Comparison of ENCODE assay signal across 25 cellular contexts in the genomic region with DNA sequence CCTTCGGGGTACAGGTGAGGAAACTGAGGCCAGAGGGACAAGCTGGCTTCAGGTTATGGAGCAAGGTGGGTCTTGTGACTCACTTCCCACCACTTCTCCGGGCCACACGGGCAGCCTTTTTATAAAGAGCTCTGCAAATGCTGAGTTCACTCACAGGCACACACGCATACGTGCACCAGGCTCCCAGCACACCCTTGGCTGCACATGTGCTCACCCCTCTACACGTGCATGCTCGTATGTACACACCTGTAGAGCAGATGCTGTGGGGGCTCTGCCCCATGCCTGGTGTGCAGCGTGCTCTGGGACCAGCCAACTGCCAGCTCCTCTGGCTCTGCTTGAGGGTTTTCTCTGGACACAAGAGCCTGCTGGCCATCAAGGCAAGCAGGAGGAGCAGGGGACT. TPM values are rescaled to one million over a fixed set of nuclear protein-coding genes. Genes with fewer than 3 reads are reported as not detected.
DNase-seq lines count a peak whose midpoint lies in the region; TF ChIP-seq lines count a peak whose summit lies in the region.
"Had no signal": no experiment of that assay in that cellular context is flagged by ENCODE, and none has a peak within 500 bp of the region (broad histone marks: within the 10 kb centered on the region; RNA-seq: fewer than 3 reads in every experiment).

No MANE protein-coding gene starts in this region.

- H3K4me1 ChIP-seq in neural progenitor cell (peaks cover 24% of the 10 kb centered on the region), mesendoderm (ENCODE audit: control insufficient read depth, low read depth, low read length) (peaks cover 14% of the 10 kb centered on the region)
- H3K4me1 ChIP-seq: A549 had no signal

- H3K4ac ChIP-seq in mesendoderm (ENCODE audit: low read depth, low read length), result no peak overlapping the region

- H3K9me3 Mint-ChIP-seq in neural progenitor cell, result no peaks in the 10 kb centered on the region
- H3K9me3 Mint-ChIP-seq in activated naive CD4-positive, alpha-beta T cell treated with anti-CD3 and anti-CD28 coated beads, Interleukin-2, amount 10 ng/mL, durations not matched to agents 7 days and 5 days, result no peaks in the 10 kb centered on the region
- H3K9me3 Mint-ChIP-seq: CD4-positive, CD25-positive, alpha-beta regulatory T cell; CD8-positive, alpha-beta T cell; H9; HFFc6 had no signal

- H3K9me3 ChIP-seq in WERI-Rb-1 (ENCODE audit: severe bottlenecking) (no peaks in the 10 kb centered on the region), neural progenitor cell (ENCODE audit: low read depth) (no peaks in the 10 kb centered on the region)
- H3K9me3 ChIP-seq: A549, BE2C, Caco-2 had no signal

- H3K23ac ChIP-seq in mesendoderm (ENCODE audit: low read length), result no peak overlapping the region

- no peak overlapping the region for H4K8ac ChIP-seq in mesendoderm (ENCODE audit: low read depth, low read length)

- peak overlapping the region; percentile 85; the same call in 1 of the 2 replicates for H3K27ac ChIP-seq in WERI-Rb-1
- H3K27ac ChIP-seq in neural progenitor cell, result no peak overlapping the region
- no peak overlapping the region for H3K27ac ChIP-seq in mesendoderm (ENCODE audit: low read depth, low read length)
- H3K27ac ChIP-seq: 22Rv1, A549, C4-2B had no signal

- TF ChIP-seq CTCF in WERI-Rb-1 (IDR thresholded peaks at IDR 0.05; ENCODE audit: low read depth, low read length) (no peak), neural progenitor cell (IDR thresholded peaks at IDR 0.05) (no peak)

- no peaks in the 10 kb centered on the region for H3K79me1 ChIP-seq in mesendoderm (ENCODE audit: low read length)

- H3K4me3 Mint-ChIP-seq in neural progenitor cell, result no peak overlapping the region
- H3K4me3 Mint-ChIP-seq in activated naive CD4-positive, alpha-beta T cell treated with anti-CD3 and anti-CD28 coated beads, Interleukin-2, amount 10 ng/mL, durations not matched to agents 7 days and 5 days, result no peak overlapping the region
- H3K4me3 Mint-ChIP-seq: CD4-positive, CD25-positive, alpha-beta regulatory T cell; CD8-positive, alpha-beta T cell; H9; HFFc6 had no signal

- H3K4me1 Mint-ChIP-seq in neural progenitor cell, result peaks cover 55% of the 10 kb centered on the region
- H3K4me1 Mint-ChIP-seq in activated naive CD4-positive, alpha-beta T cell treated with anti-CD3 and anti-CD28 coated beads, Interleukin-2, amount 10 ng/mL, durations not matched to agents 7 days and 5 days, result no peaks in the 10 kb centered on the region
- H3K4me1 Mint-ChIP-seq: CD4-positive, CD25-positive, alpha-beta regulatory T cell had no signal

- H3K79me2 ChIP-seq in neural progenitor cell (ENCODE audit: low read depth) (no peaks in the 10 kb centered on the region), mesendoderm (ENCODE audit: control insufficient read depth, insufficient read depth, low read length) (no peaks in the 10 kb centered on the region)

- H3K27me3 Mint-ChIP-seq in neural progenitor cell (ENCODE audit: insufficient read depth, low read depth), result peaks cover 7% of the 10 kb centered on the region
- peaks cover 13% of the 10 kb centered on the region for H3K27me3 Mint-ChIP-seq in activated naive CD4-positive, alpha-beta T cell treated with anti-CD3 and anti-CD28 coated beads, Interleukin-2, amount 10 ng/mL, durations not matched to agents 7 days and 5 days

- H2BK15ac ChIP-seq in mesendoderm (replicated peaks; ENCODE audit: low read depth), result no peak overlapping the region

- no peak overlapping the region for H3K18ac ChIP-seq in mesendoderm (ENCODE audit: low read length)

- H3K27me3 ChIP-seq in WERI-Rb-1 (ENCODE audit: insufficient read depth, low read depth, severe bottlenecking) (no peaks in the 10 kb centered on the region), neural progenitor cell (no peaks in the 10 kb centered on the region), mesendoderm (ENCODE audit: insufficient read depth, low read length, poor library complexity) (no peaks in the 10 kb centered on the region)
- H3K27me3 ChIP-seq: BE2C had no signal

- no peak overlapping the region for H2AK5ac ChIP-seq in mesendoderm (ENCODE audit: low read length)

- WGBS in mesendoderm (ENCODE audit: extremely low coverage, insufficient coverage, low lambda C conversion rate), result no CpG with 5 or more reads among the region's 8 CpGs

- H3K4me3 ChIP-seq in WERI-Rb-1 (ENCODE audit: low read depth, low read length), result no peak overlapping the region
- no peak overlapping the region for H3K4me3 ChIP-seq in neural progenitor cell
- H3K4me3 ChIP-seq in mesendoderm (ENCODE audit: low read length), result no peak overlapping the region
- H3K4me3 ChIP-seq: A549, GM12878 had no signal

- H3K4me2 ChIP-seq in neural progenitor cell (no peak overlapping the region), mesendoderm (ENCODE audit: low read length) (no peak overlapping the region)
- H3K4me2 ChIP-seq: A549 had no signal

- no peak overlapping the region for H2AFZ ChIP-seq in neural progenitor cell (replicated peaks)

- H3K56ac ChIP-seq in mesendoderm (ENCODE audit: low read length), result no peak overlapping the region

- H3K27ac Mint-ChIP-seq in neural progenitor cell, result peak overlapping the region; percentile 30
- no peak overlapping the region for H3K27ac Mint-ChIP-seq in activated naive CD4-positive, alpha-beta T cell treated with anti-CD3 and anti-CD28 coated beads, Interleukin-2, amount 10 ng/mL, durations not matched to agents 7 days and 5 days
- H3K27ac Mint-ChIP-seq: CD4-positive, CD25-positive, alpha-beta regulatory T cell; CD8-positive, alpha-beta T cell; H9; HFFc6 had no signal

- no peak overlapping the region for H2BK5ac ChIP-seq in mesendoderm (ENCODE audit: low read length)

- H4K20me1 ChIP-seq in neural progenitor cell (ENCODE audit: low read depth), result no peaks in the 10 kb centered on the region

- H3F3A ChIP-seq in neural progenitor cell (ENCODE audit: low read depth), result peaks cover 4% of the 10 kb centered on the region

- no peak overlapping the region for H2BK120ac ChIP-seq in mesendoderm (ENCODE audit: low read depth, low read length)

- H3K36me3 Mint-ChIP-seq in neural progenitor cell, result peaks cover 3% of the 10 kb centered on the region
- no peaks in the 10 kb centered on the region for H3K36me3 Mint-ChIP-seq in activated naive CD4-positive, alpha-beta T cell treated with anti-CD3 and anti-CD28 coated beads, Interleukin-2, amount 10 ng/mL, durations not matched to agents 7 days and 5 days
- H3K36me3 Mint-ChIP-seq: CD4-positive, CD25-positive, alpha-beta regulatory T cell; CD8-positive, alpha-beta T cell had no signal

- H3K9ac ChIP-seq in neural progenitor cell (no peak overlapping the region), mesendoderm (ENCODE audit: low read length) (no peak overlapping the region)

- H3K36me3 ChIP-seq in WERI-Rb-1 (no peaks in the 10 kb centered on the region), neural progenitor cell (no peaks in the 10 kb centered on the region), mesendoderm (ENCODE audit: control insufficient read depth, insufficient read depth, low read length) (no peaks in the 10 kb centered on the region)
- H3K36me3 ChIP-seq: BE2C had no signal

- DNase-seq in 8988T (peak; percentile 5), D341Med (ENCODE audit: low spot score) (peak; percentile 12), WERI-Rb-1 (no peak), neural progenitor cell (ENCODE audit: low spot score) (no peak), mesendoderm (no peak), NOMO-1 treated with DMSO at 0.1 percent for 48 hours (lab: John Stamatoyannopoulos, UW; ENCODE audit: unreplicated experiment) (no peak), HuH-7 (ENCODE audit: low spot score) (no peak)
- no peak for DNase-seq in activated naive CD4-positive, alpha-beta T cell treated with anti-CD3 and anti-CD28 coated beads, Interleukin-2, amount 10 ng/mL, durations not matched to agents 7 days and 5 days
- DNase-seq: ACHN; AML-193; BE2C; Caco-2; CD4-positive, CD25-positive, alpha-beta regulatory T cell; CD8-positive, alpha-beta T cell; DMS 273 treated with DMSO at 0.1 percent for 48 hours; DMS79; EL; GDM1; GOT3; H9; HFFc6 had no signal

- CTCF ChIA-PET in activated naive CD4-positive, alpha-beta T cell treated with anti-CD3 and anti-CD28 coated beads, Interleukin-2, amount 10 ng/mL, durations not matched to agents 7 days and 5 days (lab: Charles Lee), result no interaction called here

- H4K5ac ChIP-seq in mesendoderm (ENCODE audit: low read length), result no peak overlapping the region

RNA-seq across cellular contexts. Expression of a gene that starts 29.1 kb away (rescaled TPM):
- total RNA-seq in neural progenitor cell (ENCODE audit: low replicate concordance), result 2.9 and 13.8 TPM in 2 replicates
- 0.10 TPM for polyA plus RNA-seq in mesendoderm (2013, experiment 1 of 2)
- polyA plus RNA-seq in mesendoderm (2013, experiment 2 of 2), result 0.31 TPM
- total RNA-seq: Caco-2; CD4-positive, CD25-positive, alpha-beta regulatory T cell; CD8-positive, alpha-beta T cell had no signal
- polyA plus RNA-seq: CD4-positive, CD25-positive, alpha-beta regulatory T cell had no signal

Comparison
In these comparisons a context has a peak if more than half of its experiments do, and no peak if none do; other contexts are left out.
1. DNase-seq: peak in 8988T (single experiment) and D341Med (single experiment); none in WERI-Rb-1 (single experiment), neural progenitor cell (single experiment), activated naive CD4-positive, alpha-beta T cell treated with anti-CD3 and anti-CD28 coated beads, Interleukin-2, amount 10 ng/mL, durations not matched to agents 7 days and 5 days (single experiment), mesendoderm (single experiment), NOMO-1 treated with DMSO at 0.1 percent for 48 hours (single experiment) and HuH-7 (single experiment).